8 cellular contexts compared by ENCODE assay signal in the genomic region with DNA sequence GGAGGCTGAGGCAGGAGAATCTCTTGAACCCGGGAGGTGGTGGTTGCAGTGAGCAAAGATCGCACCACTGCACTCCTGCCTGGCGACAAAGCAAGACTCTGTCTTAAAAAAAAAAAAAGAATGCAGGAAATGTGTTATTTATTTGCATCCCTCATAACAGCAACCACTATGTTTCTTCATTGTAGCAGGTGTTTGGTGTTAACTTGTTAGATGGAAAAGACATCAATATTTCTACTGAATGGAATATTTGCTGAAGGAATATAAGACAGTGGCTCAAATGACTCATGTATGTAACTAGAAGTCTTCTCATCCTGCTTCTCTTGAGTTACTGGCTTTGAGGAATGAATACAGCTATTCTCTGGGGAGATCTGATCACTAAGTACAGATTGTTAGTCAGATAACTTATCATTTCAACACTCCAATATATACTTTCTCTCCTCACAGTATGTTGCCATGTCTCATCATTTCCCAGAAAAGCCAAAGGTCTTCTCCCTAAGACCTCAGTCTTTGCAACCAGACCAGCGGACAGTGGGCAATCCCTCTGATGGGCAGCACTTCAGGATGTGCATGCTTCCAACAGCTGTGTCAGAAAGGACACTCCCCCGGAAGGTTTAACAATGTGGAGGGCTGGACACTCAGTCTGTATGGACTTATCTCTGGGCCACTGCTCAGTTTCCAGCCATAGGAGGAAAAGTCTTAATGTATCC.
A peak's percentile ranks its signal among the peaks of the same experiment; 100 is the strongest.
DNase-seq lines count a peak whose midpoint lies in the region; ATAC-seq, FAIRE-seq and TF ChIP-seq lines count a peak whose summit lies in the region.

No MANE protein-coding gene starts in this region.

- peak; percentile 60 for DNase-seq in activated CD8-positive, alpha-beta memory T cell treated with anti-CD3 and anti-CD28 coated beads, Interleukin-2, amount 10 ng/mL, durations not matched to agents 7 days and 5 days
- no peak for DNase-seq in activated CD8-positive, alpha-beta memory T cell treated with anti-CD3 and anti-CD28 coated beads, Interleukin-2, amount 50 U/mL, for 4 hours
- no peak for DNase-seq in Panc1 (ENCODE audit: low read depth, low spot score)
- DNase-seq in fibroblast of gingiva (ENCODE audit: low read depth): peak; percentile 90
- DNase-seq in suprapubic skin (ENCODE audit: low spot score in 2 of 2): no peak
- no peak for DNase-seq in H7
- DNase-seq in HTR-8/SVneo (ENCODE audit: insufficient read length, low spot score): no peak
- no peak for DNase-seq in SIG-M5 (lab: John Stamatoyannopoulos, UW)

- peak overlapping the region; percentile 56 for H3K4me3 Mint-ChIP-seq in activated CD8-positive, alpha-beta memory T cell treated with anti-CD3 and anti-CD28 coated beads, Interleukin-2, amount 10 ng/mL, durations not matched to agents 7 days and 5 days

- no peaks in the 10 kb centered on the region for H3K27me3 Mint-ChIP-seq in activated CD8-positive, alpha-beta memory T cell treated with anti-CD3 and anti-CD28 coated beads, Interleukin-2, amount 10 ng/mL, durations not matched to agents 7 days and 5 days

- H3K27ac ChIP-seq in Panc1 (ENCODE audit: low read length) (0 out of 2 replicates have a peak overlapping the region, but pooled peaks have one; percentile 17), suprapubic skin (peak overlapping the region; percentile 9)

- H3K27ac Mint-ChIP-seq in activated CD8-positive, alpha-beta memory T cell treated with anti-CD3 and anti-CD28 coated beads, Interleukin-2, amount 10 ng/mL, durations not matched to agents 7 days and 5 days: peak overlapping the region; percentile 87

- H3K4me1 Mint-ChIP-seq in activated CD8-positive, alpha-beta memory T cell treated with anti-CD3 and anti-CD28 coated beads, Interleukin-2, amount 10 ng/mL, durations not matched to agents 7 days and 5 days: peaks cover 50% of the 10 kb centered on the region

- TF ChIP-seq POLR2A in suprapubic skin (IDR thresholded peaks at IDR 0.05): no peak

- H3K4me3 ChIP-seq in Panc1 (ENCODE audit: low read depth in 2 of 2, low read length in 2 of 2) (no peak overlapping the region), suprapubic skin (no peak overlapping the region), H7 (ENCODE audit: insufficient read depth, low read depth, low read length) (no peak overlapping the region)

- in situ Hi-C loops in Panc1 (cut with HindIII; ENCODE audit: low pct_unique_long_range_greater_than_20kb, low sequenced_read_pairs): no loop called here

- no peak for TF ChIP-seq EP300 in suprapubic skin (IDR thresholded peaks at IDR 0.05)

- CTCF ChIA-PET in activated CD8-positive, alpha-beta memory T cell treated with anti-CD3 and anti-CD28 coated beads, Interleukin-2, amount 10 ng/mL, durations not matched to agents 7 days and 5 days (lab: Charles Lee): interaction anchor here (0.6 to 2.8 kb wide), 36 partner anchors 9 to 207 kb away, joined by 3 to 26 read pairs (median 6); a partner anchor contains a TSS
- CTCF ChIA-PET in Panc1 (lab: Charles Lee): interaction anchor here (0.7 to 0.9 kb wide), 2 partner anchors 198 to 521 kb away, joined by 3 read pairs; no protein-coding TSS in a partner anchor

- FAIRE-seq in HTR-8/SVneo (lab: Jason Lieb, UNC): no peak

- H3K4me1 ChIP-seq in Panc1 (ENCODE audit: control insufficient read depth, insufficient read depth, low read length) (peaks cover 6% of the 10 kb centered on the region), suprapubic skin (peaks cover 35% of the 10 kb centered on the region)

- peaks cover 14% of the 10 kb centered on the region for H3K36me3 Mint-ChIP-seq in activated CD8-positive, alpha-beta memory T cell treated with anti-CD3 and anti-CD28 coated beads, Interleukin-2, amount 10 ng/mL, durations not matched to agents 7 days and 5 days

- TF ChIP-seq CTCF in Panc1 (IDR thresholded peaks at IDR 0.05) (no peak), suprapubic skin (IDR thresholded peaks at IDR 0.05) (no peak)

- H3K9me3 ChIP-seq in Panc1 (ENCODE audit: control insufficient read depth, insufficient read depth, low read depth, low read length): no peaks in the 10 kb centered on the region
- no peaks in the 10 kb centered on the region for H3K9me3 ChIP-seq in suprapubic skin

- POLR2A ChIA-PET in Panc1 (lab: Charles Lee): interaction anchor here (0.6 kb wide), 1 partner anchor 143 kb away, joined by 3 read pairs; no protein-coding TSS in a partner anchor

- 72% methylated on average over 5 of the region's 5 CpGs for WGBS in suprapubic skin

- H3K27me3 ChIP-seq in Panc1 (ENCODE audit: control insufficient read depth, insufficient read depth, low read length) (no peaks in the 10 kb centered on the region), suprapubic skin (no peaks in the 10 kb centered on the region), H7 (ENCODE audit: control insufficient read depth, insufficient read depth, low read length) (no peaks in the 10 kb centered on the region)

- intact Hi-C loops in Panc1 (cut with micrococcal nuclease; ENCODE audit: unreplicated experiment): loop anchor here (5.0 kb wide), 2 partner anchors 143 to 198 kb away; no protein-coding TSS in a partner anchor

- H3K9me3 Mint-ChIP-seq in activated CD8-positive, alpha-beta memory T cell treated with anti-CD3 and anti-CD28 coated beads, Interleukin-2, amount 10 ng/mL, durations not matched to agents 7 days and 5 days (ENCODE audit: low read depth): peaks cover 2% of the 10 kb centered on the region

- BruUV-seq in Panc1 (replicated peaks; lab: Mats Ljungman, UMichigan): no TSS peak

- H3K36me3 ChIP-seq in Panc1 (ENCODE audit: control insufficient read depth, insufficient read depth, low read length): no peaks in the 10 kb centered on the region
- no peaks in the 10 kb centered on the region for H3K36me3 ChIP-seq in suprapubic skin
- H3K36me3 ChIP-seq in H7 (replicated peaks; ENCODE audit: control insufficient read depth, insufficient read depth, low read length): no peaks in the 10 kb centered on the region

- ATAC-seq in activated CD8-positive, alpha-beta memory T cell treated with anti-CD3 and anti-CD28 coated beads, Interleukin-2, amount 10 ng/mL, durations not matched to agents 7 days and 5 days: peak; percentile 73
- ATAC-seq in Panc1: no peak; the same call in 1 of the 2 replicates

Comparison
In these comparisons a context has a peak if more than half of its experiments do, and no peak if none do; other contexts are left out.
1. DNase-seq: peak in activated CD8-positive, alpha-beta memory T cell treated with anti-CD3 and anti-CD28 coated beads, Interleukin-2, amount 10 ng/mL, durations not matched to agents 7 days and 5 days (single experiment) and fibroblast of gingiva (single experiment); none in activated CD8-positive, alpha-beta memory T cell treated with anti-CD3 and anti-CD28 coated beads, Interleukin-2, amount 50 U/mL, for 4 hours (single experiment), Panc1 (single experiment), suprapubic skin (0 of 2), H7 (single experiment), HTR-8/SVneo (single experiment) and SIG-M5 (single experiment).